11 cellular contexts compared by ENCODE assay signal in genomic region chr22:32140688-32141087, GRCh38. TPM values are rescaled to one million over a fixed set of nuclear protein-coding genes. Genes with fewer than 3 reads are reported as not detected.
A peak's percentile ranks its signal among the peaks of the same experiment; 100 is the strongest.
DNase-seq lines count a peak whose midpoint lies in the region; ATAC-seq, FAIRE-seq and TF ChIP-seq lines count a peak whose summit lies in the region.
"Not testable (repeated sequence)": the region's sequence is repeated elsewhere in the genome, so short reads cannot be mapped to it uniquely, and the experiment has no call there.
"Had no signal": no experiment of that assay in that cellular context is flagged by ENCODE, and none has a peak within 500 bp of the region (broad histone marks: within the 10 kb centered on the region; RNA-seq: fewer than 3 reads in every experiment).

No MANE protein-coding gene starts in this region.

- not testable (repeated sequence) for H3K27ac ChIP-seq in A549; KMS-11; OCI-LY1 (ENCODE audit: low read depth, low read length, poor library complexity, severe bottlenecking)

- not testable (repeated sequence) for TF ChIP-seq POLR2A in A549 (IDR thresholded peaks at IDR 0.05; ENCODE audit: low read length)

- intact Hi-C loops in activated CD8-positive, alpha-beta T cell treated with anti-CD3 and anti-CD28 coated beads for 36 hours (cut with micrococcal nuclease); left ventricle myocardium superior (cut with micrococcal nuclease): not testable (repeated sequence)

- not testable (repeated sequence) for H3K9me3 Mint-ChIP-seq in activated CD8-positive, alpha-beta T cell treated with anti-CD3 and anti-CD28 coated beads for 36 hours; neural crest cell

- TF ChIP-seq CTCF in A549 (IDR thresholded peaks at IDR 0.05) (peak; percentile 14; the same call in 1 of the 3 replicates), GM10266 (IDR thresholded peaks at IDR 0.05; ENCODE audit: control insufficient read depth, insufficient read depth, low read depth, missing control alignments) (peak; percentile 18), KMS-11 (conservative IDR thresholded peaks at IDR 0.05; ENCODE audit: low read depth, low read length) (peak; percentile 62), OCI-LY1 (IDR thresholded peaks at IDR 0.05; ENCODE audit: low read length) (peak; percentile 40; the same call in 1 of the 2 replicates), choroid plexus epithelial cell (conservative IDR thresholded peaks at IDR 0.05; ENCODE audit: low read depth, low read length) (peak; percentile 32), neural crest cell (conservative IDR thresholded peaks at IDR 0.05) (peak; percentile 56)
- TF ChIP-seq CTCF in activated CD8-positive, alpha-beta T cell treated with anti-CD3 and anti-CD28 coated beads for 36 hours (IDR thresholded peaks at IDR 0.05) = peak; percentile 34

- H4K20me1 ChIP-seq in KMS-11 (ENCODE audit: insufficient read depth); OCI-LY1 (ENCODE audit: insufficient read depth, low read length): not testable (repeated sequence)

- H3K36me3 Mint-ChIP-seq in activated CD8-positive, alpha-beta T cell treated with anti-CD3 and anti-CD28 coated beads for 36 hours (ENCODE audit: low read depth); neural crest cell (ENCODE audit: low read depth): not testable (repeated sequence)

- H3K27me3 ChIP-seq in KMS-11 (ENCODE audit: insufficient read depth, low read depth); OCI-LY1 (ENCODE audit: insufficient read depth, low read length): not testable (repeated sequence)

- WGBS in A549 (ENCODE audit: missing lambda C conversion rate) = 15% methylated on average over 5 of the region's 6 CpGs

- H3K36me3 ChIP-seq in KMS-11 (ENCODE audit: insufficient read depth); OCI-LY1 (ENCODE audit: insufficient read depth, low read length): not testable (repeated sequence)

- H3K27me3 Mint-ChIP-seq in activated CD8-positive, alpha-beta T cell treated with anti-CD3 and anti-CD28 coated beads for 36 hours = not testable (repeated sequence)
- H3K27me3 Mint-ChIP-seq in neural crest cell (ENCODE audit: low read depth) = peaks cover 14% of the 10 kb centered on the region

- H3K9ac ChIP-seq in KMS-11; OCI-LY1 (ENCODE audit: low read length): not testable (repeated sequence)

- H2AFZ ChIP-seq in KMS-11 (ENCODE audit: low read depth); OCI-LY1 (ENCODE audit: low read length): not testable (repeated sequence)

- H3F3A ChIP-seq in OCI-LY1 (ENCODE audit: insufficient read depth, low read length) = not testable (repeated sequence)

- POLR2A ChIA-PET in A549 (lab: Yijun Ruan, JAX); activated CD8-positive, alpha-beta T cell treated with anti-CD3 and anti-CD28 coated beads for 36 hours (lab: Charles Lee): not testable (repeated sequence)

- H3K9me2 ChIP-seq in OCI-LY1 (ENCODE audit: low read depth, low read length) = not testable (repeated sequence)

- H3K4me3 Mint-ChIP-seq in activated CD8-positive, alpha-beta T cell treated with anti-CD3 and anti-CD28 coated beads for 36 hours; neural crest cell: not testable (repeated sequence)

- CTCF ChIA-PET in A549 (lab: Yijun Ruan, JAX) = interaction anchor here (0.6 to 0.7 kb wide), 4 partner anchors 56 to 494 kb away, joined by 3 to 5 read pairs (median 3); no protein-coding TSS in a partner anchor
- CTCF ChIA-PET in activated CD8-positive, alpha-beta T cell treated with anti-CD3 and anti-CD28 coated beads for 36 hours (lab: Charles Lee) = not testable (repeated sequence)

- not testable (repeated sequence) for H3K4me3 ChIP-seq in A549; KMS-11 (IDR thresholded peaks at IDR 0.05; ENCODE audit: insufficient read depth, low read depth, low read length); OCI-LY1 (ENCODE audit: low read depth, low read length, poor library complexity, severe bottlenecking); choroid plexus epithelial cell (ENCODE audit: low read depth, low read length)

- not testable (repeated sequence) for FAIRE-seq in A549 (lab: Jason Lieb, UNC)

- peak in 1 of 2 experiments; percentile 19; a peak in 2 of 5 replicates for TF ChIP-seq RAD21 in A549 (conservative IDR thresholded peaks at IDR 0.05 in 1 of 2, IDR thresholded peaks at IDR 0.05 in 1 of 2)

- H3K9me3 ChIP-seq in A549; OCI-LY1 (ENCODE audit: low read length): not testable (repeated sequence)

- not testable (repeated sequence) for H3K79me2 ChIP-seq in KMS-11 (ENCODE audit: insufficient read depth, low read depth); OCI-LY1 (ENCODE audit: insufficient read depth, low read length)

- not testable (repeated sequence) for H3K27ac Mint-ChIP-seq in activated CD8-positive, alpha-beta T cell treated with anti-CD3 and anti-CD28 coated beads for 36 hours; neural crest cell (ENCODE audit: unreplicated experiment)

- not testable (repeated sequence) for H3K4me1 ChIP-seq in A549; KMS-11 (ENCODE audit: low read depth, poor library complexity, severe bottlenecking); OCI-LY1 (ENCODE audit: insufficient read depth, low read length, severe bottlenecking)

- DNase-seq in A549 (ENCODE audit: low read depth in 1 of 2, low spot score in 1 of 2) = peak in 1 of 2 experiments; percentile 18
- not testable (repeated sequence) for DNase-seq in GM10266 (ENCODE audit: extremely low spot score); activated CD8-positive, alpha-beta T cell treated with anti-CD3 and anti-CD28 coated beads for 36 hours; choroid plexus epithelial cell (ENCODE audit: low read depth); left ventricle myocardium superior; neural crest cell (ENCODE audit: low read depth, low spot score)

- H3K4me1 Mint-ChIP-seq in activated CD8-positive, alpha-beta T cell treated with anti-CD3 and anti-CD28 coated beads for 36 hours (ENCODE audit: low read depth) = peaks cover 56% of the 10 kb centered on the region
- H3K4me1 Mint-ChIP-seq in neural crest cell = not testable (repeated sequence)

- ATAC-seq in A549 (peak; percentile 63 to 89; a peak in 5 of 6 replicates), left ventricle myocardium superior (peak; percentile 64)
- ATAC-seq in activated CD8-positive, alpha-beta T cell treated with anti-CD3 and anti-CD28 coated beads for 36 hours = peak; percentile 28

- TF ChIP-seq EP300 in A549 (IDR thresholded peaks at IDR 0.05) = not testable (repeated sequence)

- not testable (repeated sequence) for H3K4me2 ChIP-seq in A549; KMS-11; OCI-LY1 (ENCODE audit: low read length)

RNA-seq across cellular contexts. Expression of gene C22orf42, which starts 18.4 kb away (rescaled TPM):
- polyA plus RNA-seq in A549 (2011; rRNA removed) (not detected in 2 replicates), A549 (2017; fragmentation: RNase III; extraction: RNeasy Plus Mini Kit Qiagen cat#74134 plus additional on column Dnase treatment) (not detected in 3 replicates)
- not detected in 2 replicates for polyA plus RNA-seq in A549 (2012; cell fraction: cytosol; rRNA removed)
- not detected in 2 replicates for polyA plus RNA-seq in A549 (2012; cell fraction: nucleus; rRNA removed)
- not detected in 2 replicates for polyA minus RNA-seq in A549 (2011; rRNA and poly(A)+ RNA removed)
- total RNA-seq in activated CD8-positive, alpha-beta T cell treated with anti-CD3 and anti-CD28 coated beads for 36 hours = not detected
- total RNA-seq in left ventricle myocardium superior (not detected), neural crest cell (not detected in 2 replicates)
- total RNA-seq: A172, lower leg skin, spleen had no signal
- polyA plus RNA-seq: spleen had no signal
